In the genomic region with DNA sequence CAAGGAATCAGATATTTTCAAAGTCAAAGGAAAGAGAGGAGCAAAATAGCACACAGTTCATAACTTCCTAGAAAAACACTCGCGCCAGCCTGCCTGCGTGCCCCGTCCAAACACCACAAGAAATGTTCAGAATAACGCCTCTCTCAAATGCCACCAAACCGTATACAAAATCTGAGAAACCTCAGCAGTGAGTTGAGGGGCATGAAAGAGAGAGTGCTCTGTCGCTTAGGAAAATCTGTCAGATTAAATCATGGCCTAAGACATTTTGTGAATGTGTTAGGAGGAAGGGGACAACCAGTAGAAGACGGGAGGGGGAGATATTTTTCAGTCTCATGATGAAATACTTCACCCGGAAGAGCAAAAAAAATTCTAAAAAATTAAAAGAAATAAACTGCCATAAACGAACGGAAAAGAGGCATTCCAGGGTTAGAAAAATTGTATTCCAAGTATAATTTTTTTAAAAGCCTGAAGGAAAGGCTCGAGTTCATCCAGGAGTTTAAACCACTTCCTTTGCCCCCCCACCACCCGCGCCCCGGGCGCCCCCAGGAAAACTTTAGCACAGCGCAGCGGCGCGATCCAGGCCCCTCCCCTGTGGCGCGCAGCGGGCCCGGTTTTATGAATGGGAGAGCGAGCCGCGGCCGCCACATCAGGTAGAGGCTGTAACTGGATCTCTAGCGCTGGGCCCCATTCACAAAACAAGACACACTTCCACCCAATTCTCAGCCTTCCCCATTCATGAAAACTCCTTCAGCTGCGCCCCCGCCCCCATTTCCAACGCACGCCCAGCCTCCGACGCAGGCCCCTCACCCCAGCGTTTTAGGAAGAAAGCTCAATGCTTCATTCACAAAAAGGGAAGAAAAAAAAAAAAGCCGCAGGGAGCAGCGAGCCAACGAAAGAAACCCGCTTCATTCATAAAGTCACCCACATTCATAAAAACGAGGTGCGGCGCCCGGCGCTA, we compare ENCODE assay signal across 8 cellular contexts. TPM values are rescaled to one million over a fixed set of nuclear protein-coding genes. Genes with fewer than 3 reads are reported as not detected.
DNase-seq lines count a peak whose midpoint lies in the region; ATAC-seq and TF ChIP-seq lines count a peak whose summit lies in the region.

No MANE protein-coding gene starts in this region.

- H3K27me3 Mint-ChIP-seq in activated T-cell treated with anti-CD3 and anti-CD28 coated beads, Interleukin-2, amount 50 U/mL, for 24 hours: peaks cover 88% of the 10 kb centered on the region

- H3K4me3 ChIP-seq in esophagus muscularis mucosa: peak overlapping the region; percentile 64 to 81 (median 72)
- peak overlapping the region; percentile 29 for H3K4me3 ChIP-seq in mononuclear cell (ENCODE audit: low read length)
- peak overlapping the region; percentile 48 to 87 (median 74) for H3K4me3 ChIP-seq in subcutaneous abdominal adipose tissue (ENCODE audit: low read depth in 1 of 5, low read length in 5 of 5)

- H3K9ac ChIP-seq in subcutaneous abdominal adipose tissue (ENCODE audit: low read length in 5 of 5): peak overlapping the region in 4 of 5 donors; percentile 39 to 69 (median 65)

- H3K4me1 Mint-ChIP-seq in activated T-cell treated with anti-CD3 and anti-CD28 coated beads, Interleukin-2, amount 50 U/mL, for 24 hours (ENCODE audit: low read depth): peaks cover 44% of the 10 kb centered on the region

- DNase-seq in Daoy (ENCODE audit: low read depth) (peak; percentile 86), HuH-7 (ENCODE audit: low spot score) (peak; percentile 75), NOMO-1 (lab: John Stamatoyannopoulos, UW; ENCODE audit: unreplicated experiment in 2 of 2) (peak; percentile 62 to 82), esophagus muscularis mucosa (ENCODE audit: extremely low spot score) (no peak)
- peak; percentile 58 for DNase-seq in activated T-cell treated with anti-CD3 and anti-CD28 coated beads, Interleukin-2, amount 50 U/mL, for 24 hours

- H3K4me1 ChIP-seq in esophagus muscularis mucosa (peaks cover 21 to 46% (median 42%) of the 10 kb centered on the region in 4 donors), mononuclear cell (ENCODE audit: insufficient read depth, low read length) (peaks cover 35% of the 10 kb centered on the region), subcutaneous abdominal adipose tissue (ENCODE audit: control insufficient read depth in 5 of 5, insufficient read depth in 5 of 5, low read length in 5 of 5) (peaks cover 2 to 42% (median 35%) of the 10 kb centered on the region in 5 donors)

- no peak for TF ChIP-seq POLR2A in esophagus muscularis mucosa (IDR thresholded peaks at IDR 0.05; ENCODE audit: low read depth)

- H3K9me3 Mint-ChIP-seq in activated T-cell treated with anti-CD3 and anti-CD28 coated beads, Interleukin-2, amount 50 U/mL, for 24 hours: no peaks in the 10 kb centered on the region

- H3K36me3 ChIP-seq in esophagus muscularis mucosa: no peaks in the 10 kb centered on the region
- no peaks in the 10 kb centered on the region for H3K36me3 ChIP-seq in subcutaneous abdominal adipose tissue (ENCODE audit: control insufficient read depth in 5 of 5, insufficient read depth in 5 of 5, low read length in 5 of 5)

- no peaks in the 10 kb centered on the region for H3K9me3 ChIP-seq in esophagus muscularis mucosa
- H3K9me3 ChIP-seq in mononuclear cell (ENCODE audit: low read depth, low read length): no peaks in the 10 kb centered on the region
- no peaks in the 10 kb centered on the region for H3K9me3 ChIP-seq in subcutaneous abdominal adipose tissue (ENCODE audit: control insufficient read depth in 5 of 5, low read length in 5 of 5)

- no peak for ATAC-seq in GM19351 (IDR thresholded peaks at IDR 0.05; ENCODE audit: unreplicated experiment)

- intact Hi-C loops in esophagus muscularis mucosa (cut with DNase I): loop anchor here (10.0 kb wide), 1 partner anchor 107 kb away; no protein-coding TSS in a partner anchor

- H3K27ac ChIP-seq in esophagus muscularis mucosa (replicated peaks in 1 of 4) (peak overlapping the region; percentile 75 to 86 (median 82)), subcutaneous abdominal adipose tissue (ENCODE audit: low read depth, low read length) (peak overlapping the region; percentile 41)

- H3K4me3 Mint-ChIP-seq in activated T-cell treated with anti-CD3 and anti-CD28 coated beads, Interleukin-2, amount 50 U/mL, for 24 hours: peak overlapping the region; percentile 79

- no peaks in the 10 kb centered on the region for H3K36me3 Mint-ChIP-seq in activated T-cell treated with anti-CD3 and anti-CD28 coated beads, Interleukin-2, amount 50 U/mL, for 24 hours (ENCODE audit: low read depth)

- no peak for TF ChIP-seq CTCF in esophagus muscularis mucosa (IDR thresholded peaks at IDR 0.05)

- 6% methylated on average over 33 of the region's 45 CpGs for WGBS in esophagus muscularis mucosa

- H3K27ac Mint-ChIP-seq in activated T-cell treated with anti-CD3 and anti-CD28 coated beads, Interleukin-2, amount 50 U/mL, for 24 hours: peak overlapping the region; percentile 33

- no peak for TF ChIP-seq EP300 in esophagus muscularis mucosa (IDR thresholded peaks at IDR 0.05)

- peaks cover 0 to 10% (median 0%) of the 10 kb centered on the region in 4 donors for H3K27me3 ChIP-seq in esophagus muscularis mucosa
- H3K27me3 ChIP-seq in mononuclear cell (ENCODE audit: insufficient read depth, low read length): peaks cover 67% of the 10 kb centered on the region
- H3K27me3 ChIP-seq in subcutaneous abdominal adipose tissue (ENCODE audit: control insufficient read depth in 5 of 5, insufficient read depth in 4 of 5, low read length in 5 of 5): peaks cover 5 to 20% (median 9%) of the 10 kb centered on the region in 5 donors

RNA-seq across cellular contexts. Expression of a gene that starts 1.5 kb away (rescaled TPM):
- total RNA-seq in Daoy (2014; rRNA removed; shearing (Covaris generic)): 48.0 and 53.0 TPM in 2 replicates
- total RNA-seq in esophagus muscularis mucosa: 10 to 100 TPM in 2 of 4 donors, 1 to 10 TPM in 2; 6.6 to 12.4 (median 9.5) TPM
- total RNA-seq in mononuclear cell: 0.42 TPM
